In genomic region chr3:59540696-59541095, GRCh38 we compare ENCODE assay signal across 12 cellular contexts.
DNase-seq lines count a peak whose midpoint lies in the region; ATAC-seq and TF ChIP-seq lines count a peak whose summit lies in the region.
"Had no signal": no experiment of that assay in that cellular context is flagged by ENCODE, and none has a peak within 500 bp of the region (broad histone marks: within the 10 kb centered on the region; RNA-seq: fewer than 3 reads in every experiment).

No MANE protein-coding gene starts in this region.

- no peak overlapping the region for H2BK120ac ChIP-seq in neuronal stem cell (ENCODE audit: low read depth, low read length)

- TF ChIP-seq POLR2A in stomach (IDR thresholded peaks at IDR 0.05), result no peak

- no peaks in the 10 kb centered on the region for H3K27me3 ChIP-seq in neuronal stem cell (ENCODE audit: control insufficient read depth in 3 of 3, insufficient read depth in 3 of 3, low read depth in 1 of 3, low read length in 3 of 3)
- H3K27me3 ChIP-seq in stomach, result no peaks in the 10 kb centered on the region
- H3K27me3 ChIP-seq: sigmoid colon had no signal

- DNase-seq in neuronal stem cell (ENCODE audit: low spot score), result no peak
- DNase-seq in stomach, result no peak
- DNase-seq in AML-193 (lab: John Stamatoyannopoulos, UW), result no peak
- DNase-seq in KG1 (lab: John Stamatoyannopoulos, UW), result no peak
- DNase-seq: islet precursor cell, KBM-7, sigmoid colon, substantia nigra had no signal

- H3K27ac ChIP-seq in neuronal stem cell (replicated peaks; ENCODE audit: low read length) (no peak overlapping the region), stomach (no peak overlapping the region)
- H3K27ac ChIP-seq: sigmoid colon had no signal

- H3K36me3 ChIP-seq in neuronal stem cell (replicated peaks in 1 of 2; ENCODE audit: control insufficient read depth in 2 of 2, insufficient read depth in 2 of 2, low read length in 2 of 2) (no peaks in the 10 kb centered on the region), stomach (no peaks in the 10 kb centered on the region)
- H3K36me3 ChIP-seq: sigmoid colon had no signal

- no CpG with 5 or more reads among the region's 5 CpGs for WGBS in neuronal stem cell (ENCODE audit: extremely low coverage in 2 of 2, insufficient read length in 2 of 2, insufficient replicate concordance in 1 of 2), 2 donors
- 70 to 84% (median 75%) methylated on average over 5 of the region's 5 CpGs for WGBS in stomach, 5 donors

- no peak overlapping the region for H4K91ac ChIP-seq in neuronal stem cell (ENCODE audit: low read depth, low read length, poor library complexity)

- H3K9me3 ChIP-seq in neuronal stem cell (replicated peaks in 1 of 2; ENCODE audit: control insufficient read depth in 2 of 2, insufficient read depth in 1 of 2, low read depth in 1 of 2, low read length in 2 of 2) (no peaks in the 10 kb centered on the region), stomach (no peaks in the 10 kb centered on the region)
- H3K9me3 ChIP-seq: sigmoid colon had no signal

- H3K18ac ChIP-seq in neuronal stem cell (ENCODE audit: low read length), result no peak overlapping the region

- H3K4ac ChIP-seq in neuronal stem cell (ENCODE audit: low read length), result no peak overlapping the region

- TF ChIP-seq CTCF in stomach (IDR thresholded peaks at IDR 0.05), result no peak

- H3K23ac ChIP-seq in neuronal stem cell (ENCODE audit: low read depth, low read length, poor library complexity), result no peak overlapping the region

- no peak overlapping the region for H3K9ac ChIP-seq in neuronal stem cell (ENCODE audit: low read depth, low read length, poor library complexity)

- H2AFZ ChIP-seq in neuronal stem cell (ENCODE audit: low read length), result peak overlapping the region; percentile 52

- no peak overlapping the region for H2BK5ac ChIP-seq in neuronal stem cell (ENCODE audit: low read length)

- no peak overlapping the region for H2BK15ac ChIP-seq in neuronal stem cell (ENCODE audit: low read length)

- no peak overlapping the region for H3K14ac ChIP-seq in neuronal stem cell (ENCODE audit: low read length)

- H3K4me2 ChIP-seq in neuronal stem cell (ENCODE audit: insufficient read depth, low read length, poor library complexity, severe bottlenecking), result no peak overlapping the region

- TF ChIP-seq EP300 in stomach (IDR thresholded peaks at IDR 0.05), result no peak

- intact Hi-C loops in stomach (cut with DNase I; ENCODE audit: low total_unique reads), result no loop called here

- H3K4me3 ChIP-seq in neuronal stem cell (ENCODE audit: low read length in 2 of 2) (no peak overlapping the region), stomach (no peak overlapping the region)
- H3K4me3 ChIP-seq: sigmoid colon had no signal

- H2BK12ac ChIP-seq in neuronal stem cell (ENCODE audit: low read length), result no peak overlapping the region

- H3K79me1 ChIP-seq in neuronal stem cell (ENCODE audit: low read depth, low read length), result no peaks in the 10 kb centered on the region

- H3K4me1 ChIP-seq in neuronal stem cell (ENCODE audit: control insufficient read depth in 2 of 2, insufficient read depth in 1 of 2, low read depth in 1 of 2, low read length in 2 of 2) (peaks cover 4 to 20% of the 10 kb centered on the region in 2 donors), stomach (peaks cover 0 to 7% (median 0%) of the 10 kb centered on the region in 4 donors)

- H2AK5ac ChIP-seq in neuronal stem cell (ENCODE audit: low read depth, low read length), result no peak overlapping the region

- peak; percentile 91 for ATAC-seq in GM18909 (IDR thresholded peaks at IDR 0.05; ENCODE audit: poor library complexity, unreplicated experiment)
- ATAC-seq in GM21786 (IDR thresholded peaks at IDR 0.05; ENCODE audit: unreplicated experiment), result peak; percentile 90
- peak; percentile 56 for ATAC-seq in HG03469 (IDR thresholded peaks at IDR 0.05; ENCODE audit: unreplicated experiment)
- ATAC-seq: PC-3 had no signal

- H4K8ac ChIP-seq in neuronal stem cell (ENCODE audit: low read depth, low read length), result no peak overlapping the region
